Comparison of ENCODE assay signal across 1 cellular context in genomic region chr11:34682822-34683221, GRCh38.
TF ChIP-seq lines count a peak whose summit lies in the region.

No MANE protein-coding gene starts in this region.

TF ChIP-seq in IMR-90, 13 proteins besides CTCF, POLR2A, EP300 and RAD21 (continued from another document):
- TF ChIP-seq ELK1 (IDR thresholded peaks at IDR 0.05; ENCODE audit: borderline replicate concordance, low read depth, low read length): no peak
TF ChIP-seq in IMR-90: peak in this region for 0.
